28 cellular contexts compared by ENCODE assay signal in the genomic region with DNA sequence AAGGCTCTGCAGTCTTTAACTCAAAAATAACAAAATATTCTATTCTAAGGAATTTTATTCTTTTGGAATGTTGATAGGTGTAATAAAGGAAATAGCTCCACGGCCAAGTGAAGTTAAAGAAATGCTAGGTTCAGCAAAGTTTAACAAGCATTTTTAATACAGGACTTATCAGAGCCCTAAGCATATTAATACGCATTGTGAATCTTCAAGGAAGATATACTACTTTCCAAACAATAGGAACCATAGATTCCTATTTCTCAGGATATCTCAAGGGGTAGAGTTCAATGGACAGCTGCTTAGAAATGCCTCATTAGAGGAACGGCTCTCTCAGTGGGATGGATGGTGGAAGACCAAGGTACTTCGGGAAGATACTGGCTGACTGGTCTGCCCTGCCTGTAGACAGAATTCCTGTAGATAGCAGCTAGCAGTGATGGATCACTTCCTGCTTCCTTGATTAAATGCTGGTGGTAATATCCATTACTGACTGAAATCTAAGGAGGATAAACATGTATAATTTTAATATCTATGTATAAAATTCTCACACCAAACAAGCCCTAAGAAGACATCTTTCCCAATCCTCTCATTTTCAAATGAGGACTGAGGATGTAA.
"Had no signal": no experiment of that assay in that cellular context is flagged by ENCODE, and none has a peak within 500 bp of the region (broad histone marks: within the 10 kb centered on the region; RNA-seq: fewer than 3 reads in every experiment).

No MANE protein-coding gene starts in this region.

- H3K9me3 Mint-ChIP-seq: activated naive CD4-positive, alpha-beta T cell treated with anti-CD3 and anti-CD28 coated beads for 36 hours; mesothelial cell of epicardium; stimulated activated naive B cell treated with anti-CD40 and anti-IgM and Interleukin-4, amounts not matched to agents 10 μg/mL and 1 μg/mL and 100 μg/mL, for 72 hours; WTC11 had no signal

- ATAC-seq: activated CD8-positive, alpha-beta memory T cell treated with anti-CD3 and anti-CD28 coated beads, Interleukin-2, amount 10 ng/mL, durations not matched to agents 7 days and 5 days; activated CD8-positive, alpha-beta T cell treated with anti-CD3 and anti-CD28 coated beads, Interleukin-2, amount 10 ng/mL, durations not matched to agents 7 days and 5 days; left cardiac atrium; naive thymus-derived CD4-positive, alpha-beta T cell; stimulated activated naive B cell treated with anti-CD40 and anti-IgM and Interleukin-4, amounts not matched to agents 10 μg/mL and 1 μg/mL and 100 μg/mL, for 72 hours; WTC11 had no signal

- H3K27ac Mint-ChIP-seq: activated CD8-positive, alpha-beta memory T cell treated with anti-CD3 and anti-CD28 coated beads, Interleukin-2, amount 10 ng/mL, durations not matched to agents 7 days and 5 days; activated CD8-positive, alpha-beta T cell treated with anti-CD3 and anti-CD28 coated beads, Interleukin-2, amount 10 ng/mL, durations not matched to agents 7 days and 5 days; activated naive CD4-positive, alpha-beta T cell treated with anti-CD3 and anti-CD28 coated beads for 36 hours; mesothelial cell of epicardium; progenitor cell of endocrine pancreas; stimulated activated naive B cell treated with anti-CD40 and anti-IgM and Interleukin-4, amounts not matched to agents 10 μg/mL and 1 μg/mL and 100 μg/mL, for 72 hours; WTC11 had no signal

- H3K27me3 ChIP-seq: hepatocyte, ovary, stomach, testis, transverse colon had no signal

- H3K4me1 ChIP-seq: stomach, transverse colon had no signal

- H3K4me1 Mint-ChIP-seq: WTC11 had no signal

- H3K9me3 ChIP-seq: ovary, stomach, testis, transverse colon had no signal

- H3K36me3 Mint-ChIP-seq: mesothelial cell of epicardium, WTC11 had no signal

- H3K4me3 Mint-ChIP-seq: activated CD8-positive, alpha-beta memory T cell treated with anti-CD3 and anti-CD28 coated beads, Interleukin-2, amount 10 ng/mL, durations not matched to agents 7 days and 5 days; activated CD8-positive, alpha-beta T cell treated with anti-CD3 and anti-CD28 coated beads, Interleukin-2, amount 10 ng/mL, durations not matched to agents 7 days and 5 days; activated naive CD4-positive, alpha-beta T cell treated with anti-CD3 and anti-CD28 coated beads for 36 hours; mesothelial cell of epicardium; naive thymus-derived CD4-positive, alpha-beta T cell; stimulated activated naive B cell treated with anti-CD40 and anti-IgM and Interleukin-4, amounts not matched to agents 10 μg/mL and 1 μg/mL and 100 μg/mL, for 72 hours; WTC11 had no signal

- H3K27ac ChIP-seq: hepatocyte, stomach, transverse colon had no signal

- DNase-seq: activated CD4-positive, alpha-beta T cell treated with anti-CD3 and anti-CD28 coated beads for 1 hour; activated CD8-positive, alpha-beta memory T cell treated with anti-CD3 and anti-CD28 coated beads, Interleukin-2, amount 10 ng/mL, durations not matched to agents 7 days and 5 days; activated CD8-positive, alpha-beta T cell treated with anti-CD3 and anti-CD28 coated beads, Interleukin-2, amount 10 ng/mL, durations not matched to agents 7 days and 5 days; activated naive CD4-positive, alpha-beta T cell treated with anti-CD3 and anti-CD28 coated beads for 36 hours; activated T-cell treated with anti-CD3 and anti-CD28 coated beads, Interleukin-2, amount 50 U/mL, for 48 hours; amniotic stem cell; central memory CD4-positive, alpha-beta T cell; dermis blood vessel endothelial cell; effector CD8-positive, alpha-beta T cell; glutamatergic neuron; islet precursor cell; left cardiac atrium; mammary epithelial cell; naive thymus-derived CD4-positive, alpha-beta T cell; ovary; retina; stimulated activated CD4-positive, alpha-beta T cell treated with anti-CD3 and anti-CD28 coated beads, Interleukin-2, amount 100 ng/mL, for 24 hours; stimulated activated naive B cell treated with anti-CD40 and anti-IgM and Interleukin-4, amounts not matched to agents 10 μg/mL and 1 μg/mL and 100 μg/mL, for 72 hours; stomach; SW 1271; T-helper 2 cell; testis; transverse colon had no signal

- H3K36me3 ChIP-seq: ovary, stomach, transverse colon had no signal

- H3K27me3 Mint-ChIP-seq: activated CD8-positive, alpha-beta memory T cell treated with anti-CD3 and anti-CD28 coated beads, Interleukin-2, amount 10 ng/mL, durations not matched to agents 7 days and 5 days; naive thymus-derived CD4-positive, alpha-beta T cell; progenitor cell of endocrine pancreas; stimulated activated naive B cell treated with anti-CD40 and anti-IgM and Interleukin-4, amounts not matched to agents 10 μg/mL and 1 μg/mL and 100 μg/mL, for 72 hours had no signal

- H3K4me3 ChIP-seq: hepatocyte, ovary, smooth muscle cell, stomach, testis, transverse colon had no signal
